ENCODE assay signal across 7 cellular contexts in genomic region chr2:188036786-188037185, GRCh38.
DNase-seq lines count a peak whose midpoint lies in the region; TF ChIP-seq lines count a peak whose summit lies in the region.
"Not testable (repeated sequence)": the region's sequence is repeated elsewhere in the genome, so short reads cannot be mapped to it uniquely, and the experiment has no call there.

No MANE protein-coding gene starts in this region.

- not testable (repeated sequence) for H3K27ac ChIP-seq in HUES48 (ENCODE audit: low read depth, low read length)

- not testable (repeated sequence) for H3K9me3 ChIP-seq in HUES48 (ENCODE audit: control insufficient read depth, insufficient read depth, low read length); adipocyte (ENCODE audit: control insufficient read depth, low read length)

- not testable (repeated sequence) for H3K27me3 ChIP-seq in HUES48 (ENCODE audit: control insufficient read depth, insufficient read depth, low read length); adipocyte (replicated peaks; ENCODE audit: control insufficient read depth, insufficient read depth, low read length)

- not testable (repeated sequence) for H3K9ac ChIP-seq in HUES48 (ENCODE audit: low read depth, low read length); adipocyte (ENCODE audit: low read length)

- peak overlapping the region; percentile 44 for H3K4me3 ChIP-seq in HUES48 (ENCODE audit: low read depth, low read length)
- not testable (repeated sequence) for H3K4me3 ChIP-seq in adipocyte (ENCODE audit: low read length); choroid plexus epithelial cell (ENCODE audit: low read depth, low read length); foreskin fibroblast (ENCODE audit: low read depth in 1 of 2, low read length in 2 of 2)

- H3K36me3 ChIP-seq in HUES48 (ENCODE audit: control insufficient read depth, insufficient read depth, low read length), result peaks cover 64% of the 10 kb centered on the region
- H3K36me3 ChIP-seq in adipocyte (ENCODE audit: control insufficient read depth, insufficient read depth, low read length, severe bottlenecking), result not testable (repeated sequence)

- DNase-seq in EL (peak; percentile 7), adipocyte (ENCODE audit: low read depth) (peak; percentile 54), choroid plexus epithelial cell (ENCODE audit: low read depth) (peak; percentile 13), fibroblast of gingiva (ENCODE audit: low read depth) (peak; percentile 6), foreskin fibroblast (peak; percentile 28 to 71), renal cortical epithelial cell (ENCODE audit: low read depth) (peak; percentile 44)

- not testable (repeated sequence) for TF ChIP-seq CTCF in choroid plexus epithelial cell (conservative IDR thresholded peaks at IDR 0.05; ENCODE audit: low read depth, low read length); foreskin fibroblast (IDR thresholded peaks at IDR 0.05; ENCODE audit: low read depth, low read length)

- peaks cover 17% of the 10 kb centered on the region for H3K4me1 ChIP-seq in HUES48 (ENCODE audit: control insufficient read depth, insufficient read depth, low read length)
- H3K4me1 ChIP-seq in adipocyte (ENCODE audit: control insufficient read depth, insufficient read depth, low read length), result not testable (repeated sequence)
